Comparison of ENCODE assay signal across 13 cellular contexts in genomic region chr15:41832875-41833274, GRCh38. TPM values are rescaled to one million over a fixed set of nuclear protein-coding genes. Genes with fewer than 3 reads are reported as not detected.
DNase-seq lines count a peak whose midpoint lies in the region; ATAC-seq and TF ChIP-seq lines count a peak whose summit lies in the region.
"Had no signal": no experiment of that assay in that cellular context is flagged by ENCODE, and none has a peak within 500 bp of the region (broad histone marks: within the 10 kb centered on the region; RNA-seq: fewer than 3 reads in every experiment).

No MANE protein-coding gene starts in this region.

- peaks cover 2% of the 10 kb centered on the region for H3K27me3 Mint-ChIP-seq in activated CD8-positive, alpha-beta memory T cell treated with anti-CD3 and anti-CD28 coated beads, Interleukin-2, amount 10 ng/mL, durations not matched to agents 7 days and 5 days

- TF ChIP-seq POLR2A in esophagus squamous epithelium (IDR thresholded peaks at IDR 0.05) = peak in 1 of 4 donors; percentile 24
- TF ChIP-seq POLR2A in stomach (IDR thresholded peaks at IDR 0.05) = no peak
- no peak for TF ChIP-seq POLR2A in gastroesophageal sphincter (IDR thresholded peaks at IDR 0.05)

- 23 to 37% methylated on average over 3 of the region's 3 CpGs for WGBS in esophagus squamous epithelium, 2 donors
- 43 to 63% (median 54%) methylated on average over 3 of the region's 3 CpGs for WGBS in stomach, 5 donors
- 60 to 83% methylated on average over 1 to 3 of the region's 3 CpGs for WGBS in gastroesophageal sphincter (ENCODE audit: low coverage in 1 of 2), 2 donors

- H3K4me1 ChIP-seq in esophagus squamous epithelium = peaks cover 30 to 95% (median 50%) of the 10 kb centered on the region in 3 donors
- peaks cover 8 to 43% (median 36%) of the 10 kb centered on the region in 4 donors for H3K4me1 ChIP-seq in stomach
- peaks cover 0 to 24% (median 13%) of the 10 kb centered on the region in 3 donors for H3K4me1 ChIP-seq in gastroesophageal sphincter

- peak overlapping the region; percentile 9 for H3K27ac Mint-ChIP-seq in activated CD8-positive, alpha-beta memory T cell treated with anti-CD3 and anti-CD28 coated beads, Interleukin-2, amount 10 ng/mL, durations not matched to agents 7 days and 5 days

- intact Hi-C loops in esophagus squamous epithelium (cut with DNase I) = no loop called here
- intact Hi-C loops in stomach (cut with DNase I; ENCODE audit: low total_unique reads) = no loop called here

- peaks cover 4% of the 10 kb centered on the region for H3K36me3 Mint-ChIP-seq in activated CD8-positive, alpha-beta memory T cell treated with anti-CD3 and anti-CD28 coated beads, Interleukin-2, amount 10 ng/mL, durations not matched to agents 7 days and 5 days

- H3K9me3 Mint-ChIP-seq in activated CD8-positive, alpha-beta memory T cell treated with anti-CD3 and anti-CD28 coated beads, Interleukin-2, amount 10 ng/mL, durations not matched to agents 7 days and 5 days (ENCODE audit: low read depth) = no peaks in the 10 kb centered on the region
- H3K9me3 Mint-ChIP-seq: brain, immature natural killer cell had no signal

- no peaks in the 10 kb centered on the region for H3K27me3 ChIP-seq in esophagus squamous epithelium
- H3K27me3 ChIP-seq in stomach = no peaks in the 10 kb centered on the region
- H3K27me3 ChIP-seq in gastroesophageal sphincter = no peaks in the 10 kb centered on the region
- H3K27me3 ChIP-seq: MG63 had no signal

- H3K4me3 ChIP-seq in esophagus squamous epithelium (no peak overlapping the region), stomach (no peak overlapping the region), gastroesophageal sphincter (no peak overlapping the region)
- H3K4me3 ChIP-seq: MG63 had no signal

- peaks cover 41% of the 10 kb centered on the region for H3K4me1 Mint-ChIP-seq in activated CD8-positive, alpha-beta memory T cell treated with anti-CD3 and anti-CD28 coated beads, Interleukin-2, amount 10 ng/mL, durations not matched to agents 7 days and 5 days

- CTCF ChIA-PET in activated CD8-positive, alpha-beta memory T cell treated with anti-CD3 and anti-CD28 coated beads, Interleukin-2, amount 10 ng/mL, durations not matched to agents 7 days and 5 days (lab: Charles Lee) = interaction anchor here (1.8 to 3.3 kb wide), 3 partner anchors 22 to 72 kb away, joined by 8 to 24 read pairs (median 20); partner anchors contain the start of gene MAPKBP1

- no peak overlapping the region for H3K4me3 Mint-ChIP-seq in activated CD8-positive, alpha-beta memory T cell treated with anti-CD3 and anti-CD28 coated beads, Interleukin-2, amount 10 ng/mL, durations not matched to agents 7 days and 5 days
- H3K4me3 Mint-ChIP-seq: immature natural killer cell had no signal

- TF ChIP-seq EP300 in stomach (IDR thresholded peaks at IDR 0.05) (no peak), gastroesophageal sphincter (IDR thresholded peaks at IDR 0.05) (no peak)

- H3K36me3 ChIP-seq in esophagus squamous epithelium = peaks cover 4 to 63% (median 7%) of the 10 kb centered on the region in 3 donors
- H3K36me3 ChIP-seq in stomach = peaks cover 4 to 69% (median 48%) of the 10 kb centered on the region in 4 donors
- peaks cover 0 to 62% of the 10 kb centered on the region in 2 donors for H3K36me3 ChIP-seq in gastroesophageal sphincter
- H3K36me3 ChIP-seq: MG63 had no signal

- H3K9me3 ChIP-seq in esophagus squamous epithelium (no peaks in the 10 kb centered on the region), stomach (no peaks in the 10 kb centered on the region), gastroesophageal sphincter (no peaks in the 10 kb centered on the region)
- H3K9me3 ChIP-seq: MG63 had no signal

- no peak for ATAC-seq in activated CD8-positive, alpha-beta memory T cell treated with anti-CD3 and anti-CD28 coated beads, Interleukin-2, amount 10 ng/mL, durations not matched to agents 7 days and 5 days
- ATAC-seq in HG03045 (IDR thresholded peaks at IDR 0.05; ENCODE audit: unreplicated experiment) (no peak), gastroesophageal sphincter (no peak)

- H3K27ac ChIP-seq in esophagus squamous epithelium = peak overlapping the region; percentile 78 to 97 (median 91)
- no peak overlapping the region for H3K27ac ChIP-seq in stomach
- no peak overlapping the region for H3K27ac ChIP-seq in gastroesophageal sphincter

- no peak for DNase-seq in activated CD8-positive, alpha-beta memory T cell treated with anti-CD3 and anti-CD28 coated beads, Interleukin-2, amount 10 ng/mL, durations not matched to agents 7 days and 5 days
- DNase-seq in activated CD8-positive, alpha-beta memory T cell treated with anti-CD3 and anti-CD28 coated beads for 24 hours = no peak
- DNase-seq in NCI-H510A (lab: John Stamatoyannopoulos, UW) (peak; percentile 74), esophagus squamous epithelium (lab: John Stamatoyannopoulos, UW) (no peak), stomach (peak; percentile 48), iPS-NIHi7 (ENCODE audit: extremely low spot score) (no peak)
- DNase-seq: activated CD8-positive, alpha-beta memory T cell treated with anti-CD3 and anti-CD28 coated beads, Interleukin-2, amount 50 U/mL, for 4 hours; HCEC 1CT; immature natural killer cell; MG63 had no signal

- TF ChIP-seq CTCF in esophagus squamous epithelium (IDR thresholded peaks at IDR 0.05) (peak in 1 of 6 experiments; percentile 9), stomach (IDR thresholded peaks at IDR 0.05) (no peak), gastroesophageal sphincter (IDR thresholded peaks at IDR 0.05) (no peak)

RNA-seq across cellular contexts. Expression of gene JMJD7, which starts 5.0 kb away (rescaled TPM):
- 10 to 100 TPM; 12.0 to 21.9 TPM for total RNA-seq in activated CD8-positive, alpha-beta memory T cell treated with anti-CD3 and anti-CD28 coated beads, Interleukin-2, amount 10 ng/mL, durations not matched to agents 7 days and 5 days
- total RNA-seq in esophagus squamous epithelium = 10 to 100 TPM; 20.4 to 36.9 (median 30.5) TPM
- 1 to 10 TPM in 1 of 5 donors, under 1 TPM in 2, not detected in 2; 0.55 to 3.1 (median 0.58) TPM for total RNA-seq in stomach
- 10 to 100 TPM; 16.8 to 24.2 (median 22.5) TPM for polyA plus RNA-seq in stomach
- 10 to 100 TPM in 1 of 4 donors, 1 to 10 TPM in 3; 6.1 to 12.8 (median 9.3) TPM for total RNA-seq in gastroesophageal sphincter

RNA-seq across cellular contexts. Expression of gene PLA2G4B, which starts 5.8 kb away (rescaled TPM):
- total RNA-seq in activated CD8-positive, alpha-beta memory T cell treated with anti-CD3 and anti-CD28 coated beads, Interleukin-2, amount 10 ng/mL, durations not matched to agents 7 days and 5 days = 1 to 10 TPM; 2.8 to 7.7 TPM
- total RNA-seq in esophagus squamous epithelium (10 to 100 TPM; 26.5 to 58.9 (median 39.7) TPM), stomach (10 to 100 TPM in 3 of 5 donors, 1 to 10 TPM in 2; 2.6 to 71.2 (median 22.6) TPM), gastroesophageal sphincter (1 to 10 TPM; 2.5 to 7.0 (median 3.6) TPM)
- 10 to 100 TPM in 1 of 3 donors, 1 to 10 TPM in 2; 4.0 to 38.5 (median 5.3) TPM for polyA plus RNA-seq in stomach

RNA-seq across cellular contexts. Expression of gene MAPKBP1, which starts 58.6 kb away (rescaled TPM):
- total RNA-seq in activated CD8-positive, alpha-beta memory T cell treated with anti-CD3 and anti-CD28 coated beads, Interleukin-2, amount 10 ng/mL, durations not matched to agents 7 days and 5 days = 10 to 100 TPM; 24.7 to 33.1 TPM
- 10 to 100 TPM; 18.4 to 37.6 (median 29.8) TPM for total RNA-seq in esophagus squamous epithelium
- total RNA-seq in stomach = 10 to 100 TPM in 4 of 5 donors, 1 to 10 TPM in 1; 8.8 to 41.5 (median 22.6) TPM
- polyA plus RNA-seq in stomach = 10 to 100 TPM in 2 of 3 donors, 1 to 10 TPM in 1; 9.0 to 20.5 (median 13.1) TPM
- total RNA-seq in gastroesophageal sphincter = 10 to 100 TPM; 25.1 to 48.9 (median 30.6) TPM

Comparison
In these comparisons a context has a peak if more than half of its experiments do, and no peak if none do; other contexts are left out.
1. DNase-seq: peak in NCI-H510A (single experiment) and stomach (single experiment); none in activated CD8-positive, alpha-beta memory T cell treated with anti-CD3 and anti-CD28 coated beads, Interleukin-2, amount 10 ng/mL, durations not matched to agents 7 days and 5 days (single experiment), activated CD8-positive, alpha-beta memory T cell treated with anti-CD3 and anti-CD28 coated beads for 24 hours (single experiment), esophagus squamous epithelium (single experiment) and iPS-NIHi7 (single experiment).
2. H3K27ac ChIP-seq: peak in esophagus squamous epithelium (4 of 4); none in stomach (0 of 5) and gastroesophageal sphincter (0 of 4).